In the genomic region with DNA sequence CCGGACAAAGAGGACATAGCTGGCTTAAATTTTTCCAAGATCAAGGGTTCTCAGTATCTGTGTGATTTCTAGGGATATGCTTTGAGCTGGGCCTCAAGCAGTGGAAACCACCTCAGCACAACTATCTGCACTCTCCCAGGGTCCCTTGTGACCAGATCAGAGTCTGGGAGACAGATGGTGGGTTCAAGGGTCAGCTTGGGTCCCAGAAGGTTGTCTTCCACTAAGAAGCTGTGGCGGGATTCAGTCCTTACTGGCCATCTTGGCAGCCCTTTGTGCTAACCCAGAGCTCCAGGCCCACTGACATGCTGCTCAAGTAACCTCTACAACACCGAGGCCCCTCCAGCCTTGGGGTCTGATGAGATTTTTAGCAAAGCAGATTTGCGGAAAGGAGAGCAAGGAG, we compare ENCODE assay signal across 17 cellular contexts. TPM values are rescaled to one million over a fixed set of nuclear protein-coding genes. Genes with fewer than 3 reads are reported as not detected.
"Had no signal": no experiment of that assay in that cellular context is flagged by ENCODE, and none has a peak within 500 bp of the region (broad histone marks: within the 10 kb centered on the region; RNA-seq: fewer than 3 reads in every experiment).

No MANE protein-coding gene starts in this region.

- DNase-seq: activated CD4-positive, alpha-beta memory T cell treated with anti-CD3 and anti-CD28 coated beads, Interleukin-2, amount 10 ng/mL, durations not matched to agents 7 days and 5 days; activated CD4-positive, alpha-beta T cell treated with anti-CD3 and anti-CD28 coated beads for 4 hours; activated CD4-positive, CD25-positive, alpha-beta regulatory T cell; activated effector memory CD4-positive, alpha-beta T cell treated with anti-CD3 and anti-CD28 coated beads, Interleukin-2, amount 50 U/mL, for 16 hours; activated naive CD4-positive, alpha-beta T cell treated with anti-CD3 and anti-CD28 coated beads, Interleukin-2, amount 10 ng/mL, durations not matched to agents 7 days and 5 days; amygdala; body of pancreas; caudate nucleus; dermis blood vessel endothelial cell; effector memory CD8-positive, alpha-beta T cell; foreskin melanocyte; immature natural killer cell; nucleus accumbens; stimulated activated CD4-positive, alpha-beta T cell treated with anti-CD3 and anti-CD28 coated beads, Interleukin-4, amount 100 ng/mL, for 1 hour; stimulated activated naive CD4-positive, alpha-beta T cell treated with Interleukin-2 at 50 U/mL for 16 hours; T-helper 1 cell had no signal

- H3K27ac Mint-ChIP-seq: activated CD4-positive, alpha-beta memory T cell treated with anti-CD3 and anti-CD28 coated beads, Interleukin-2, amount 10 ng/mL, durations not matched to agents 7 days and 5 days; activated naive CD4-positive, alpha-beta T cell treated with anti-CD3 and anti-CD28 coated beads, Interleukin-2, amount 10 ng/mL, durations not matched to agents 7 days and 5 days; effector memory CD8-positive, alpha-beta T cell; immature natural killer cell; naive thymus-derived CD8-positive, alpha-beta T cell had no signal

- H3K4me1 Mint-ChIP-seq: activated CD4-positive, alpha-beta memory T cell treated with anti-CD3 and anti-CD28 coated beads, Interleukin-2, amount 10 ng/mL, durations not matched to agents 7 days and 5 days; activated naive CD4-positive, alpha-beta T cell treated with anti-CD3 and anti-CD28 coated beads, Interleukin-2, amount 10 ng/mL, durations not matched to agents 7 days and 5 days; immature natural killer cell had no signal

- H3K9me3 Mint-ChIP-seq: activated CD4-positive, alpha-beta memory T cell treated with anti-CD3 and anti-CD28 coated beads, Interleukin-2, amount 10 ng/mL, durations not matched to agents 7 days and 5 days; activated naive CD4-positive, alpha-beta T cell treated with anti-CD3 and anti-CD28 coated beads, Interleukin-2, amount 10 ng/mL, durations not matched to agents 7 days and 5 days; effector memory CD8-positive, alpha-beta T cell had no signal

- H3K36me3 Mint-ChIP-seq: activated naive CD4-positive, alpha-beta T cell treated with anti-CD3 and anti-CD28 coated beads, Interleukin-2, amount 10 ng/mL, durations not matched to agents 7 days and 5 days; immature natural killer cell; naive thymus-derived CD8-positive, alpha-beta T cell had no signal

- H3K4me3 Mint-ChIP-seq: activated CD4-positive, alpha-beta memory T cell treated with anti-CD3 and anti-CD28 coated beads, Interleukin-2, amount 10 ng/mL, durations not matched to agents 7 days and 5 days; activated naive CD4-positive, alpha-beta T cell treated with anti-CD3 and anti-CD28 coated beads, Interleukin-2, amount 10 ng/mL, durations not matched to agents 7 days and 5 days; immature natural killer cell had no signal

RNA-seq across cellular contexts. Expression of a gene that starts 2.7 kb away (rescaled TPM):
- total RNA-seq: activated CD4-positive, alpha-beta memory T cell treated with anti-CD3 and anti-CD28 coated beads, Interleukin-2, amount 10 ng/mL, durations not matched to agents 7 days and 5 days; dermis blood vessel endothelial cell; naive thymus-derived CD8-positive, alpha-beta T cell had no signal
- polyA plus RNA-seq: immature natural killer cell; naive thymus-derived CD8-positive, alpha-beta T cell had no signal
